8 cellular contexts compared by ENCODE assay signal in genomic region chr11:111514216-111515031, GRCh38. TPM values are rescaled to one million over a fixed set of nuclear protein-coding genes. Genes with fewer than 3 reads are reported as not detected.
DNase-seq lines count a peak whose midpoint lies in the region; ATAC-seq, FAIRE-seq and TF ChIP-seq lines count a peak whose summit lies in the region.

Gene HOATZ, plus strand, starts transcription at chr11:111514778. Its CDS starts 7 bp downstream, at chr11:111514785.

- no peaks in the 10 kb centered on the region for H3K9me3 Mint-ChIP-seq in CD8-positive, alpha-beta T cell

- H3K4me3 ChIP-seq in CD8-positive, alpha-beta T cell (ENCODE audit: low read depth, low read length) = no peak within 1 kb of the TSS
- no peak within 1 kb of the TSS for H3K4me3 ChIP-seq in bronchial epithelial cell (ENCODE audit: low read depth, low read length)
- peak within 1 kb of the TSS; percentile 20 for H3K4me3 ChIP-seq in mesodermal cell (ENCODE audit: extremely low read depth, insufficient read depth, low read length, poor library complexity, severe bottlenecking)
- no peak within 1 kb of the TSS for H3K4me3 ChIP-seq in upper lobe of right lung
- H3K4me3 ChIP-seq in sigmoid colon = no peak within 1 kb of the TSS

- no peak for TF ChIP-seq EP300 in sigmoid colon (IDR thresholded peaks at IDR 0.05)

- 13 to 16% methylated on average over 21 to 29 of the region's 39 CpGs for WGBS in mesodermal cell (ENCODE audit: insufficient coverage in 2 of 2), 2 experiments
- WGBS in sigmoid colon, 2 donors = 19 to 21% methylated on average over 39 of the region's 39 CpGs

- POLR2A ChIA-PET in CD8-positive, alpha-beta T cell (lab: Charles Lee) = no interaction called here

- peak in 3 of 7 experiments; percentile 20 to 54 (median 22) for DNase-seq in CD8-positive, alpha-beta T cell
- peak; percentile 29 for DNase-seq in NCI-H2227 treated with DMSO at 0.1 percent for 48 hours (lab: John Stamatoyannopoulos, UW)
- DNase-seq in bronchial epithelial cell (ENCODE audit: low read depth) = no peak
- DNase-seq in NCI-H446 treated with DMSO at 0.1 percent for 48 hours (lab: John Stamatoyannopoulos, UW) = no peak
- no peak for DNase-seq in upper lobe of right lung
- DNase-seq in sigmoid colon = no peak

- H3K27me3 ChIP-seq in CD8-positive, alpha-beta T cell (ENCODE audit: insufficient read depth, low read length) = no peaks in the 10 kb centered on the region
- no peaks in the 10 kb centered on the region for H3K27me3 ChIP-seq in bronchial epithelial cell (ENCODE audit: control insufficient read depth, insufficient read depth, low read length)
- peaks cover 40% of the 10 kb centered on the region for H3K27me3 ChIP-seq in upper lobe of right lung
- peaks cover 6 to 50% (median 20%) of the 10 kb centered on the region in 3 donors for H3K27me3 ChIP-seq in sigmoid colon

- intact Hi-C loops in CD8-positive, alpha-beta T cell (cut with DNase I, micrococcal nuclease) = no loop called here
- intact Hi-C loops in upper lobe of right lung (cut with DNase I) (no loop called here), sigmoid colon (cut with DNase I) (no loop called here)

- no peaks in the 10 kb centered on the region for H3K36me3 Mint-ChIP-seq in CD8-positive, alpha-beta T cell

- TF ChIP-seq POLR2A in sigmoid colon (IDR thresholded peaks at IDR 0.05) = no peak

- CTCF ChIA-PET in CD8-positive, alpha-beta T cell (lab: Charles Lee) = interaction anchor here (1.6 kb wide), 2 partner anchors 14 to 59 kb away, joined by 3 to 5 read pairs; no protein-coding TSS in a partner anchor

- no peak within 1 kb of the TSS for H3K27ac Mint-ChIP-seq in CD8-positive, alpha-beta T cell

- no peak within 1 kb of the TSS for H3K27ac ChIP-seq in CD8-positive, alpha-beta T cell (ENCODE audit: low read depth, low read length)
- no peak within 1 kb of the TSS for H3K27ac ChIP-seq in mesodermal cell (ENCODE audit: low read depth, low read length, severe bottlenecking)
- no peak within 1 kb of the TSS for H3K27ac ChIP-seq in upper lobe of right lung
- no peak within 1 kb of the TSS for H3K27ac ChIP-seq in sigmoid colon

- no peaks in the 10 kb centered on the region for H3K36me3 ChIP-seq in CD8-positive, alpha-beta T cell (ENCODE audit: insufficient read depth, low read length)
- H3K36me3 ChIP-seq in bronchial epithelial cell (ENCODE audit: control insufficient read depth, insufficient read depth, low read length) (no peaks in the 10 kb centered on the region), mesodermal cell (ENCODE audit: control insufficient read depth, insufficient read depth, low read length) (no peaks in the 10 kb centered on the region), upper lobe of right lung (no peaks in the 10 kb centered on the region), sigmoid colon (no peaks in the 10 kb centered on the region)

- peak; percentile 57 for ATAC-seq in CD8-positive, alpha-beta T cell
- ATAC-seq in GM21619 (IDR thresholded peaks at IDR 0.05; ENCODE audit: unreplicated experiment) (no peak), upper lobe of right lung (no peak)

- H3K9me3 ChIP-seq in CD8-positive, alpha-beta T cell (ENCODE audit: low read length) = no peaks in the 10 kb centered on the region
- H3K9me3 ChIP-seq in mesodermal cell (ENCODE audit: control insufficient read depth, low read length) (no peaks in the 10 kb centered on the region), upper lobe of right lung (no peaks in the 10 kb centered on the region), sigmoid colon (no peaks in the 10 kb centered on the region)

- peaks cover 16% of the 10 kb centered on the region for H3K4me1 Mint-ChIP-seq in CD8-positive, alpha-beta T cell (ENCODE audit: low read depth)

- H3K4me3 Mint-ChIP-seq in CD8-positive, alpha-beta T cell = peak within 1 kb of the TSS; percentile 54

- no peak for TF ChIP-seq CTCF in CD8-positive, alpha-beta T cell (IDR thresholded peaks at IDR 0.05)
- TF ChIP-seq CTCF in bronchial epithelial cell (IDR thresholded peaks at IDR 0.05; ENCODE audit: insufficient read depth, low read length, severe bottlenecking) = peak; percentile 26
- TF ChIP-seq CTCF in upper lobe of right lung (IDR thresholded peaks at IDR 0.05) = no peak
- TF ChIP-seq CTCF in sigmoid colon (IDR thresholded peaks at IDR 0.05) = no peak

- FAIRE-seq in bronchial epithelial cell (lab: Jason Lieb, UNC) = no peak

- H3K27me3 Mint-ChIP-seq in CD8-positive, alpha-beta T cell (ENCODE audit: low read depth) = peaks cover 38% of the 10 kb centered on the region

- H3K4me1 ChIP-seq in CD8-positive, alpha-beta T cell (ENCODE audit: insufficient read depth, low read length) = peaks cover 11% of the 10 kb centered on the region
- H3K4me1 ChIP-seq in mesodermal cell (ENCODE audit: control insufficient read depth, insufficient read depth, low read length, poor library complexity, severe bottlenecking) (peaks cover 19% of the 10 kb centered on the region), upper lobe of right lung (peaks cover 6% of the 10 kb centered on the region), sigmoid colon (peaks cover 0 to 17% (median 13%) of the 10 kb centered on the region in 4 donors)

RNA-seq across cellular contexts. Expression of gene HOATZ, which starts in this region (rescaled TPM):
- total RNA-seq in CD8-positive, alpha-beta T cell = not detected
- total RNA-seq in bronchial epithelial cell (not detected in 2 replicates), upper lobe of right lung (not detected), sigmoid colon (not detected)
- 1.5 TPM for polyA plus RNA-seq in mesodermal cell (2013, experiment 1 of 2)
- 0.46 TPM for polyA plus RNA-seq in mesodermal cell (2013, experiment 2 of 2)
- polyA plus RNA-seq in sigmoid colon = not detected

Comparison
In these comparisons a context has a peak if more than half of its experiments do, and no peak if none do; other contexts are left out.
1. Peak in ATAC-seq in CD8-positive, alpha-beta T cell; RNA of the gene not detected or under 1 TPM.